In genomic region chr2:191411472-191411871, GRCh38 we compare ENCODE assay signal across 18 cellular contexts.
"Had no signal": no experiment of that assay in that cellular context is flagged by ENCODE, and none has a peak within 500 bp of the region (broad histone marks: within the 10 kb centered on the region; RNA-seq: fewer than 3 reads in every experiment).

No MANE protein-coding gene starts in this region.

- H3K4me1 ChIP-seq: esophagus squamous epithelium, lower lobe of right lung, right atrium auricular region, suprapubic skin had no signal

- H3K27ac ChIP-seq: esophagus squamous epithelium, lower lobe of right lung, suprapubic skin had no signal

- H3K4me3 ChIP-seq: esophagus squamous epithelium, lower lobe of right lung, right atrium auricular region, suprapubic skin had no signal

- DNase-seq: activated B cell treated with CpG ODN at 0.5 μM for 24 hours; activated CD4-positive, alpha-beta T cell treated with anti-CD3 and anti-CD28 coated beads for 48 hours; activated CD8-positive, alpha-beta T cell treated with anti-CD3 and anti-CD28 coated beads for 36 hours; activated naive CD4-positive, alpha-beta T cell treated with anti-CD3 and anti-CD28 coated beads for 36 hours; activated naive CD8-positive, alpha-beta T cell treated with anti-CD3 and anti-CD28 coated beads, Interleukin-2, amount 50 U/mL, for 24 hours; activated T-cell treated with anti-CD3 and anti-CD28 coated beads, Interleukin-2, amount 50 U/mL, for 1 hour; dermis blood vessel endothelial cell; effector memory CD4-positive, alpha-beta T cell; esophagus squamous epithelium; lower lobe of right lung; occipital lobe; small intestine; stimulated activated CD4-positive, alpha-beta T cell treated with anti-CD3 and anti-CD28 coated beads, Interleukin-15, amount 100 ng/mL, for 24 hours; stimulated activated CD4-positive, alpha-beta T cell treated with anti-CD3 and anti-CD28 coated beads, Interleukin-2, amount 100 ng/mL, for 48 hours; stimulated activated naive CD8-positive, alpha-beta T cell treated with anti-CD3 and anti-CD28 coated beads, Interleukin-15, amount 100 ng/mL, for 72 hours had no signal

- ATAC-seq: activated CD8-positive, alpha-beta T cell treated with anti-CD3 and anti-CD28 coated beads for 36 hours; activated naive CD8-positive, alpha-beta T cell treated with anti-CD3 and anti-CD28 coated beads, Interleukin-2, amount 50 U/mL, for 24 hours; activated T-helper 17 cell treated with anti-CD3 and anti-CD28 coated beads, Interleukin-2, amount 50 U/mL, for 72 hours; lower lobe of right lung; stimulated activated naive CD8-positive, alpha-beta T cell treated with anti-CD3 and anti-CD28 coated beads, Interleukin-15, amount 100 ng/mL, for 72 hours had no signal

- H3K27me3 ChIP-seq: esophagus squamous epithelium, right atrium auricular region, suprapubic skin had no signal

- H3K9me3 ChIP-seq: esophagus squamous epithelium, lower lobe of right lung, right atrium auricular region, suprapubic skin had no signal
